ENCODE assay signal across 8 cellular contexts in genomic region chr4:71187399-71188196, GRCh38.
DNase-seq lines count a peak whose midpoint lies in the region; ATAC-seq and TF ChIP-seq lines count a peak whose summit lies in the region.

No MANE protein-coding gene starts in this region.

- H3K36me3 Mint-ChIP-seq in WTC11 = no peaks in the 10 kb centered on the region
- peaks cover 18% of the 10 kb centered on the region for H3K36me3 Mint-ChIP-seq in effector memory CD8-positive, alpha-beta T cell (ENCODE audit: insufficient read depth)

- in situ Hi-C loops in GM13976 (cut with MboI; ENCODE audit: low sequenced_read_pairs, unreplicated experiment) = no loop called here

- 2 to 5% methylated on average over 5 to 28 of the region's 46 CpGs for WGBS in testis, 2 donors

- CTCF ChIA-PET in WTC11 (lab: Charles Lee) = interaction anchor here (0.6 to 1.1 kb wide), 10 partner anchors 18 to 535 kb away, joined by 3 to 11 read pairs (median 4); no protein-coding TSS in a partner anchor

- H3K27me3 Mint-ChIP-seq in WTC11 (ENCODE audit: low read depth) = peaks cover 47% of the 10 kb centered on the region
- H3K27me3 Mint-ChIP-seq in effector memory CD8-positive, alpha-beta T cell = no peaks in the 10 kb centered on the region

- no peaks in the 10 kb centered on the region for H3K9me3 Mint-ChIP-seq in WTC11
- H3K9me3 Mint-ChIP-seq in effector memory CD8-positive, alpha-beta T cell = no peaks in the 10 kb centered on the region

- H3K4me3 ChIP-seq in mononuclear cell (ENCODE audit: low read length) (peak overlapping the region; percentile 38), testis (peak overlapping the region; percentile 56 to 62)

- TF ChIP-seq POLR2A in testis (IDR thresholded peaks at IDR 0.05) = no peak

- intact Hi-C loops in testis (cut with DNase I; ENCODE audit: low total_unique reads) = no loop called here

- peak overlapping the region in 1 of 2 donors; percentile 59 for H3K27ac ChIP-seq in testis

- peaks cover 16% of the 10 kb centered on the region for H3K4me1 Mint-ChIP-seq in WTC11
- peaks cover 31 to 39% of the 10 kb centered on the region in 2 donors for H3K4me1 Mint-ChIP-seq in effector memory CD8-positive, alpha-beta T cell (ENCODE audit: low read depth in 2 of 2)

- H3K9me3 ChIP-seq in mononuclear cell (ENCODE audit: low read depth, low read length) = no peaks in the 10 kb centered on the region
- no peaks in the 10 kb centered on the region for H3K9me3 ChIP-seq in testis

- peak overlapping the region; percentile 76 for H3K4me3 Mint-ChIP-seq in WTC11
- peak overlapping the region; percentile 76 to 85 for H3K4me3 Mint-ChIP-seq in effector memory CD8-positive, alpha-beta T cell

- H3K27ac Mint-ChIP-seq in WTC11 = no peak overlapping the region
- peak overlapping the region; percentile 77 to 91 for H3K27ac Mint-ChIP-seq in effector memory CD8-positive, alpha-beta T cell

- POLR2A ChIA-PET in WTC11 (lab: Charles Lee) = no interaction called here

- peaks cover 11% of the 10 kb centered on the region for H3K4me1 ChIP-seq in mononuclear cell (ENCODE audit: insufficient read depth, low read length)
- H3K4me1 ChIP-seq in testis = peaks cover 6% of the 10 kb centered on the region

- H3K27me3 ChIP-seq in mononuclear cell (ENCODE audit: insufficient read depth, low read length) (peaks cover 41% of the 10 kb centered on the region), testis (no peaks in the 10 kb centered on the region)

- no peaks in the 10 kb centered on the region for H3K36me3 ChIP-seq in testis (ENCODE audit: low read depth, missing control alignments)

- TF ChIP-seq CTCF in WTC11 (IDR thresholded peaks at IDR 0.05) = no peak
- no peak for TF ChIP-seq CTCF in testis (IDR thresholded peaks at IDR 0.05)
- TF ChIP-seq CTCF in GM13976 (IDR thresholded peaks at IDR 0.05; ENCODE audit: borderline replicate concordance, control extremely low read depth, extremely low read depth, insufficient read depth, missing control alignments) = no peak

- DNase-seq in ELR (ENCODE audit: low read depth) (peak; percentile 80), WTC11 (ENCODE audit: low spot score) (peak; percentile 43), testis (peak; percentile 16), GM13976 (ENCODE audit: low spot score) (no peak)
- DNase-seq in effector memory CD8-positive, alpha-beta T cell = peak; percentile 7 to 23 (median 15)

- ATAC-seq in HG02943 (IDR thresholded peaks at IDR 0.05; ENCODE audit: low read depth, unreplicated experiment) (peak; percentile 39), WTC11 (peak; percentile 25), GM18870 (IDR thresholded peaks at IDR 0.05; ENCODE audit: unreplicated experiment) (no peak)
- ATAC-seq in effector memory CD8-positive, alpha-beta T cell (replicated peaks) = peak; percentile 5

TF ChIP-seq in WTC11, 78 proteins besides CTCF, POLR2A, EP300 and RAD21:
- TF ChIP-seq ZNF232 (CRISPR knock-in tag; IDR thresholded peaks at IDR 0.05) (0 out of 2 replicates have a peak, but pooled peaks have one; percentile 24), ETV6 (CRISPR knock-in tag; IDR thresholded peaks at IDR 0.05) (no peak; the same call in 1 of the 2 replicates), NR1H2 (CRISPR knock-in tag; IDR thresholded peaks at IDR 0.05) (no peak), ERG (CRISPR knock-in tag; IDR thresholded peaks at IDR 0.05) (no peak), FOXJ3 (CRISPR knock-in tag; IDR thresholded peaks at IDR 0.05; ENCODE audit: borderline replicate concordance) (no peak), GRHL2 (CRISPR knock-in tag; IDR thresholded peaks at IDR 0.05; ENCODE audit: insufficient replicate concordance, severe bottlenecking) (no peak), HMGXB4 (CRISPR knock-in tag; IDR thresholded peaks at IDR 0.05) (0 out of 2 replicates have a peak, but pooled peaks have one; percentile 31)
- TF ChIP-seq, protein P1, sequence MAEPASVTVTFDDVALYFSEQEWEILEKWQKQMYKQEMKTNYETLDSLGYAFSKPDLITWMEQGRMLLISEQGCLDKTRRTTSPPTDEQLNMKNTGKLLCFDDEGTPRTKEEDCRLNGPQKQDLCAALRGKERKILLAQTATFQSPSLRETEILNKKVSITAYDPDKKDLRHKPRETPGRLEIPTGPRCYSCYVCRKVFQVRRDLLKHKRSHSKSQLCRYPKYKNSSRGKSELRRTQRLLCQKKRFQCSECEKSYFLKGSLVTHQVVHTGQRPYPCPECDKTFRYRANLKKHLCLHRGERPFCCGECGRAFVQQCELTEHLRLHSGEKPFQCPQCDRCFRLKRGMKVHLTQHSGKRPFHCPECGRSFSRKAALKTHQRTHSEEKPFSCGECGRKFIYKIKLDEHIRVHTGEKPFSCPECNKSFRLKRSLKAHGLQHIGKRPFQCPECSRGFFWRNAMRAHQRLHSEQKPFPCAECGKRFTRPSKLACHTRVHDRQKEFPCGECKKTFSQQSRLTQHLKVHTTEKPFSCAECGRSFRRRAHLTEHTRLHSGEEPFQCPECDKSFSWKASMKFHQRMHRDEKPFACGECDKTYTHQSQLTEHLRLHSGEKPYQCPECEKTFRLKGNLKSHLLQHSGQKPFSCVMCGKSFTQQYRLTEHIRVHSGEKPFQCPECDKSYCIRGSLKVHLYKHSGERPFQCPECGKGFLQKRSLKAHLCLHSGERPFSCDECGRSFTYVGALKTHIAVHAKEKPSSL (CRISPR knock-in tag; conservative IDR thresholded peaks at IDR 0.05) = no peak
